ENCODE assay signal across 17 cellular contexts in the genomic region with DNA sequence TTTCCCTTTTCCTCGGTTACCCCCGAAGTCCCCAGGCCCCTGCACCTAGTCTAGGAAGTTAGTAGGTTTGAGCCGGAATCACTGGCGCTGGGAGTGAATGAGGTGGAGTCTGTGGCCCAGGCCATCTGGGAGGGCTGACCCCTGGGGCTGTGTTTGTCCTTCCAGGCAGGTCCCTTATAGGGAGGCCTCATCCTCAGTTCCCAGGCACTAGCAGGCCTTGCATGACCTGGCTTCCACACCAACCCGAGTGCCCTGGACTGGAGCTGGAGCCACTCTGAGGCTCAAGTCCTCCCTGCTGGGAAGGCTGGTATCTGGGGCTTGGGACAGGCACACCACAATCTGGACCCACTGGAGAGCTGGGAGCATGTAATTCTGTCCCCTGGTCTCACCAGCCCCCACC.
"Had no signal": no experiment of that assay in that cellular context is flagged by ENCODE, and none has a peak within 500 bp of the region (broad histone marks: within the 10 kb centered on the region; RNA-seq: fewer than 3 reads in every experiment).

No MANE protein-coding gene starts in this region.

- H3K27me3 Mint-ChIP-seq: type B pancreatic cell had no signal

- H3K27ac ChIP-seq: epithelial cell of prostate, esophagus muscularis mucosa, gastrocnemius medialis, ovary, thyroid gland had no signal

- H3K4me1 Mint-ChIP-seq: naive thymus-derived CD4-positive, alpha-beta T cell; neural crest cell had no signal

- H3K27me3 ChIP-seq: esophagus muscularis mucosa, gastrocnemius medialis, ovary, thyroid gland had no signal

- H3K36me3 Mint-ChIP-seq: naive thymus-derived CD4-positive, alpha-beta T cell; type B pancreatic cell had no signal

- H3K9me3 Mint-ChIP-seq: naive thymus-derived CD4-positive, alpha-beta T cell; neural crest cell; type B pancreatic cell had no signal

- H3K4me3 Mint-ChIP-seq: naive thymus-derived CD4-positive, alpha-beta T cell; neural crest cell; type B pancreatic cell had no signal

- H3K4me2 ChIP-seq: smooth muscle cell had no signal

- DNase-seq: effector memory CD4-positive, alpha-beta T cell; gastrocnemius medialis; islet precursor cell; mesenchymal stem cell; naive thymus-derived CD4-positive, alpha-beta T cell; nucleus accumbens; ovary; stimulated activated CD4-positive, alpha-beta T cell treated with anti-CD3 and anti-CD28 coated beads, Interleukin-2, amount 100 ng/mL, for 48 hours; stimulated activated naive CD4-positive, alpha-beta T cell treated with Interleukin-2 at 50 U/mL for 16 hours; thyroid gland had no signal

- H3K9me3 ChIP-seq: esophagus muscularis mucosa, gastrocnemius medialis, ovary, thyroid gland had no signal

- H3K4me1 ChIP-seq: gastrocnemius medialis had no signal

- ATAC-seq: gastrocnemius medialis, left lobe of liver had no signal

- H3K4me3 ChIP-seq: esophagus muscularis mucosa, gastrocnemius medialis, lung, ovary, smooth muscle cell, thyroid gland had no signal

- H3K36me3 ChIP-seq: ovary, thyroid gland had no signal

- H3K27ac Mint-ChIP-seq: type B pancreatic cell had no signal
